ENCODE assay signal across 8 cellular contexts in the genomic region with DNA sequence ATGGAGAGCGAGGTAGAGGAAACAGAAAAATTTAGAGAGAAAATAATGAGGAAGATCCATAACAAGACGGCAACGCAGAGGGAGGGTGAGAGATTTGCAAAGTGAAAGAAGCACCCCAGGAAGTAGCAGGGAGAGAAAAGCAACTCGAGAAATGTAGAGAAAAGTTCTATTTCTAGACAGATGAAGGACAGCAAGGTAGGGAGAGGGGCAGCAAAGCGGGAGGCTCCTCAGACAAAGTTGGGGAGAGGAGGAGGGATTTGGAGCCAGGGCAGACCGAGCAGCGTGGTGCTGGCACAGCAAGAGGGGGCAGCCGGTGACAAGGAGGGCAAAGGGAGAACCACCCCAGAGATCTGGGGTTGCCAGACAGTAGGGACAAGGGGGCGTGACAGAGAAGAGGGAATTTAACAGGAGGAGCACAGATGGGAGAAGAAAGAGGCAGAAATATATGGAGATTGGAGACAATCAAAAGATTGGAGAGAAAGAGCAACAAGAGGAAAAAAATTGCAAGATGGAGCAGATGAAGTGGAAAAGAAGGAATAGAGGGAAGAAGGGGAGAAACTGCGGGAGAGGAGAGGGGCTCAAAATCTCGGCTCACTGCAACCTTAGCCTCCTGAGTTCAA. TPM values are rescaled to one million over a fixed set of nuclear protein-coding genes. Genes with fewer than 3 reads are reported as not detected.
DNase-seq lines count a peak whose midpoint lies in the region; ATAC-seq and TF ChIP-seq lines count a peak whose summit lies in the region.

No MANE protein-coding gene starts in this region.

- no peak overlapping the region for H2AFZ ChIP-seq in OCI-LY1 (ENCODE audit: low read length)

- no peaks in the 10 kb centered on the region for H3F3A ChIP-seq in OCI-LY1 (ENCODE audit: insufficient read depth, low read length)

- peak overlapping the region; percentile 11 for H3K27ac ChIP-seq in OCI-LY1 (ENCODE audit: low read depth, low read length, poor library complexity, severe bottlenecking)
- H3K27ac ChIP-seq in tibial artery: peak overlapping the region; percentile 99

- ATAC-seq in GM18858 (IDR thresholded peaks at IDR 0.05; ENCODE audit: unreplicated experiment): no peak
- ATAC-seq in HG02870 (IDR thresholded peaks at IDR 0.05; ENCODE audit: unreplicated experiment): no peak

- intact Hi-C loops in lower leg skin (cut with DNase I; ENCODE audit: low total_unique reads): no loop called here
- intact Hi-C loops in tibial artery (cut with DNase I; ENCODE audit: low total_unique reads): loop anchor here (10.0 kb wide), 1 partner anchor 354 kb away; no protein-coding TSS in a partner anchor

- CTCF ChIA-PET in GM10248 (lab: Yijun Ruan, JAX): no interaction called here

- TF ChIP-seq CTCF in GM10248 (IDR thresholded peaks at IDR 0.05; ENCODE audit: control extremely low read depth, extremely low read depth, low read depth, missing control alignments) (no peak), OCI-LY1 (IDR thresholded peaks at IDR 0.05; ENCODE audit: low read length) (no peak), cardiac fibroblast (IDR thresholded peaks at IDR 0.05; ENCODE audit: low read depth, low read length) (no peak), lower leg skin (IDR thresholded peaks at IDR 0.05) (no peak), tibial artery (IDR thresholded peaks at IDR 0.05) (no peak)

- no peak for TF ChIP-seq POLR2A in lower leg skin (IDR thresholded peaks at IDR 0.05)

- H3K9me3 ChIP-seq in OCI-LY1 (ENCODE audit: low read length) (peaks cover 29% of the 10 kb centered on the region), tibial artery (no peaks in the 10 kb centered on the region)

- DNase-seq in A172 (ENCODE audit: low spot score) (peak; percentile 12), GM10248 (ENCODE audit: extremely low spot score) (peak; percentile 26), cardiac fibroblast (ENCODE audit: low read depth in 2 of 2) (no peak), lower leg skin (ENCODE audit: low spot score in 2 of 2) (no peak), tibial artery (no peak)

- H3K4me1 ChIP-seq in OCI-LY1 (ENCODE audit: insufficient read depth, low read length, severe bottlenecking) (peaks cover 13% of the 10 kb centered on the region), tibial artery (peaks cover 0 to 28% (median 19%) of the 10 kb centered on the region in 4 donors)

- peak overlapping the region; percentile 98 for H3K4me2 ChIP-seq in OCI-LY1 (ENCODE audit: low read length)

- WGBS in lower leg skin, 2 donors: 8 to 9% methylated on average over 11 of the region's 11 CpGs

- POLR2A ChIA-PET in GM10248 (lab: Yijun Ruan, JAX): no interaction called here

- H3K79me2 ChIP-seq in OCI-LY1 (ENCODE audit: insufficient read depth, low read length): peaks cover 44% of the 10 kb centered on the region

- no peaks in the 10 kb centered on the region for H4K20me1 ChIP-seq in OCI-LY1 (ENCODE audit: insufficient read depth, low read length)

- peak overlapping the region; percentile 87 for H3K4me3 ChIP-seq in OCI-LY1 (ENCODE audit: low read depth, low read length, poor library complexity, severe bottlenecking)
- H3K4me3 ChIP-seq in cardiac fibroblast (replicated peaks in 1 of 2; ENCODE audit: low read depth in 2 of 2, low read length in 2 of 2): peak overlapping the region; percentile 94 to 99
- peak overlapping the region; percentile 99 for H3K4me3 ChIP-seq in lower leg skin (ENCODE audit: low read depth, poor library complexity, severe bottlenecking)
- H3K4me3 ChIP-seq in tibial artery: peak overlapping the region; percentile 93 to 96

- H3K36me3 ChIP-seq in OCI-LY1 (ENCODE audit: insufficient read depth, low read length) (peaks cover 47% of the 10 kb centered on the region), tibial artery (peaks cover 0 to 8% (median 7%) of the 10 kb centered on the region in 3 donors)

- H3K9me2 ChIP-seq in OCI-LY1 (ENCODE audit: low read depth, low read length): no peaks in the 10 kb centered on the region

- peak overlapping the region; percentile 94 for H3K9ac ChIP-seq in OCI-LY1 (ENCODE audit: low read length)

- H3K27me3 ChIP-seq in OCI-LY1 (ENCODE audit: insufficient read depth, low read length): no peaks in the 10 kb centered on the region
- no peaks in the 10 kb centered on the region for H3K27me3 ChIP-seq in tibial artery

RNA-seq across cellular contexts. Expression of a gene that starts 1.0 kb away (rescaled TPM):
- total RNA-seq in A172 (2014; rRNA removed; shearing (Covaris generic)): 12.7 and 14.6 TPM in 2 replicates
- total RNA-seq in lower leg skin: 10 to 100 TPM in 3 of 4 donors, 1 to 10 TPM in 1; 8.0 to 18.4 (median 14.6) TPM

RNA-seq across cellular contexts. Expression of a gene that starts 26.6 kb away (rescaled TPM):
- total RNA-seq in A172 (2014; rRNA removed; shearing (Covaris generic)): 11.3 and 12.6 TPM in 2 replicates
- 1 to 10 TPM; 2.8 to 6.2 (median 5.7) TPM for total RNA-seq in lower leg skin

Comparison
In these comparisons a context has a peak if more than half of its experiments do, and no peak if none do; other contexts are left out.
1. DNase-seq: peak in A172 (single experiment) and GM10248 (single experiment); none in cardiac fibroblast (0 of 2), lower leg skin (0 of 2) and tibial artery (0 of 2).
2. Peak in every context shown above with its lines, with median percentiles within 50 percentile points of each other: H3K4me3 ChIP-seq.